Comparison of ENCODE assay signal across 17 cellular contexts in the genomic region with DNA sequence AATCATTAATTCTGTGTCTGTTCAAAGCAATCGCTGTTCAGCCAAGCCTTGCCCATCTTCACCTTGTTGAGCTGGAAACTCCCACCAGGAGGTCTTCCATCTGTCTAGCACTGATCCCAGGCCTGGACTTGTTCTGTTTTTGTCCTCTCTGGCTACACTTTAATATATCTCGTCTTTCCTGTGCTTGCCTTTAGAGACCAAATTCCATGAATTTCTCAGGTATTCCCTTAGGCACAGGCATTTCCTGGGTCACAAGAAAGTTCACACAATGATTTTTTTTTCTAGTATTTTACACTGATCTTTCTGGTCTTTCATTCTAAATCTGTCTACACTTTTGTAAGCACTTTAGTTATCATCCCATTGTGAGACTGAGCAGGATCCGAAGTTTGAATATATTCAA.
"Had no signal": no experiment of that assay in that cellular context is flagged by ENCODE, and none has a peak within 500 bp of the region (broad histone marks: within the 10 kb centered on the region; RNA-seq: fewer than 3 reads in every experiment).

No MANE protein-coding gene starts in this region.

- H3K9me3 Mint-ChIP-seq: naive thymus-derived CD8-positive, alpha-beta T cell had no signal

- H3K36me3 ChIP-seq: cardiac muscle cell, right atrium auricular region, tibial artery, vagina, WERI-Rb-1 had no signal

- H3K4me3 Mint-ChIP-seq: activated naive CD8-positive, alpha-beta T cell treated with anti-CD3 and anti-CD28 coated beads, Interleukin-2, amount 10 ng/mL, durations not matched to agents 7 days and 5 days; naive thymus-derived CD8-positive, alpha-beta T cell had no signal

- H3K36me3 Mint-ChIP-seq: naive thymus-derived CD8-positive, alpha-beta T cell had no signal

- H3K27ac ChIP-seq: cardiac muscle cell, right atrium auricular region, skin epidermis, tibial artery, vagina, WERI-Rb-1 had no signal

- H3K27me3 ChIP-seq: cardiac muscle cell, right atrium auricular region, vagina had no signal

- DNase-seq: activated CD4-positive, alpha-beta T cell treated with anti-CD3 and anti-CD28 coated beads for 48 hours; activated effector memory CD4-positive, alpha-beta T cell treated with anti-CD3 and anti-CD28 coated beads, Interleukin-2, amount 50 U/mL, for 16 hours; activated naive CD8-positive, alpha-beta T cell treated with anti-CD3 and anti-CD28 coated beads, Interleukin-2, amount 10 ng/mL, durations not matched to agents 7 days and 5 days; activated T-cell treated with anti-CD3 and anti-CD28 coated beads for 4 hours; aorta; effector CD4-positive, alpha-beta T cell; kidney glomerular epithelial cell; mucosa of descending colon; naive thymus-derived CD8-positive, alpha-beta T cell; nucleus accumbens; stimulated activated CD4-positive, alpha-beta T cell treated with anti-CD3 and anti-CD28 coated beads, Interleukin-4, amount 100 ng/mL, for 4 hours; tibial artery; WERI-Rb-1 had no signal

- H3K27me3 Mint-ChIP-seq: activated naive CD8-positive, alpha-beta T cell treated with anti-CD3 and anti-CD28 coated beads, Interleukin-2, amount 10 ng/mL, durations not matched to agents 7 days and 5 days; naive thymus-derived CD8-positive, alpha-beta T cell had no signal

- H3K4me3 ChIP-seq: cardiac muscle cell, mucosa of descending colon, right atrium auricular region, skin epidermis, tibial artery, vagina had no signal

- H3K4me1 ChIP-seq: right atrium auricular region, tibial artery, vagina had no signal

- ATAC-seq: mucosa of descending colon; naive thymus-derived CD8-positive, alpha-beta T cell had no signal

- H3K9me3 ChIP-seq: mucosa of descending colon, right atrium auricular region, tibial artery, vagina had no signal
